ENCODE assay signal across 8 cellular contexts in the genomic region with DNA sequence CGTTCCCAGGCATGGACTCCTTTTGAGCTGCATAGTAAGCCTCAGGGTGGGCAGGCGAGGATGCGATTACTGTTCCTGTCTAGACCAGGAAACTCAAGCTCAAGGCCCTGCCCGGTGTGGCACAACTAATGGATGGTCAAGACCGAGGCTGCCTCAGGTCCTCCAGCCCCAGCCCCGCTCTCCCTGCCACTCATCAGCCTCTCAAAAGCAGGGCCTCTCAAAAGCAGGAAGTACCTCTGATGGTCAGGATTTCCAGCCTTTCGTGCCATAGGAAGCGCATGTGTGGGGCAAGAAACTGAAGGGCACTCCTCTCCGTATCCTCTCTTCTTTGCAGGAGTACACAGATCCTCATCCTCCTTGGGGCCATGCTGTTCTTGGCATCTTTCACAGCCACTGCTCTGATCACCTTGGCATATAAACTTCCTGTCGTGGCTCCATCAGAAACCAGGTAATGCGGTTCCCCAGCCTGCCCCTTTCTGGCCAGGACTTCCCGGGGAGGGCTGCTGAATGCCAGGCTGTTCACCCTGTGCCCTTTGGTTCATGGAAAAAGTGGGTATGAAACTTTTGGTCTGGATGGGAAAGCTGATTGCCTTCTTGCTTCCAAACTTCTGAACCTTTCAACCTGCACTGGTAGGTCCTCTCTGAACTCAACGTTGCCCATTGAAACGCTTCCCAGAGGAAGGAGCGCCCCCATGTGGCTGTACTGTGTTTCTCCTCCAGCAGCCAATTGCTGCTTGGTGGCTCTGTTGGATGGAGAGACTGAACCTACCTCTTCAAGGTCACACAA.
DNase-seq lines count a peak whose midpoint lies in the region; ATAC-seq and TF ChIP-seq lines count a peak whose summit lies in the region.

No MANE protein-coding gene starts in this region.

- ATAC-seq in HG02759 (IDR thresholded peaks at IDR 0.05; ENCODE audit: unreplicated experiment) = peak; percentile 75
- no peak for ATAC-seq in HG03108 (IDR thresholded peaks at IDR 0.05; ENCODE audit: unreplicated experiment)

- H3K4me3 ChIP-seq in fibroblast of villous mesenchyme (ENCODE audit: low read depth, low read length) = no peak overlapping the region

- TF ChIP-seq CTCF in fibroblast of villous mesenchyme (IDR thresholded peaks at IDR 0.05; ENCODE audit: insufficient read depth, low read depth, low read length) = peak; percentile 78

- DNase-seq in DMS 273 (lab: John Stamatoyannopoulos, UW; ENCODE audit: unreplicated experiment) (peak; percentile 82), DMS 273 treated with DMSO at 0.1 percent for 48 hours (lab: John Stamatoyannopoulos, UW) (no peak), NCI-H510A treated with DMSO at 0.1 percent for 48 hours (lab: John Stamatoyannopoulos, UW) (peak; percentile 95), fibroblast of villous mesenchyme (ENCODE audit: low read depth) (peak; percentile 68), nucleus accumbens (lab: John Stamatoyannopoulos, UW) (peak in 49 of 56 donors; percentile 5 to 88 (median 54))
- peak; percentile 31 for DNase-seq in activated CD8-positive, alpha-beta memory T cell treated with anti-CD3 and anti-CD28 coated beads, Interleukin-2, amount 50 U/mL, for 4 hours
